Comparison of ENCODE assay signal across 1 cellular context in genomic region chr10:70381491-70382421, GRCh38.
TF ChIP-seq lines count a peak whose summit lies in the region.

No MANE protein-coding gene starts in this region.

TF ChIP-seq in HepG2, 621 proteins besides CTCF, POLR2A, EP300 and RAD21 (continued from another document):
- TF ChIP-seq ZNF556 (CRISPR knock-in tag; IDR thresholded peaks at IDR 0.05; ENCODE audit: borderline replicate concordance) = 0 out of 2 replicates have a peak, but pooled peaks have one; percentile 25
- no peak for TF ChIP-seq ZNF562 (CRISPR knock-in tag; IDR thresholded peaks at IDR 0.05; ENCODE audit: borderline replicate concordance)
- TF ChIP-seq, protein P1, sequence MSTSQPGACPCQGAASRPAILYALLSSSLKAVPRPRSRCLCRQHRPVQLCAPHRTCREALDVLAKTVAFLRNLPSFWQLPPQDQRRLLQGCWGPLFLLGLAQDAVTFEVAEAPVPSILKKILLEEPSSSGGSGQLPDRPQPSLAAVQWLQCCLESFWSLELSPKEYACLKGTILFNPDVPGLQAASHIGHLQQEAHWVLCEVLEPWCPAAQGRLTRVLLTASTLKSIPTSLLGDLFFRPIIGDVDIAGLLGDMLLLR (CRISPR knock-in tag; IDR thresholded peaks at IDR 0.05) = 0 out of 2 replicates have a peak, but pooled peaks have one; percentile 13
- TF ChIP-seq, protein P2, sequence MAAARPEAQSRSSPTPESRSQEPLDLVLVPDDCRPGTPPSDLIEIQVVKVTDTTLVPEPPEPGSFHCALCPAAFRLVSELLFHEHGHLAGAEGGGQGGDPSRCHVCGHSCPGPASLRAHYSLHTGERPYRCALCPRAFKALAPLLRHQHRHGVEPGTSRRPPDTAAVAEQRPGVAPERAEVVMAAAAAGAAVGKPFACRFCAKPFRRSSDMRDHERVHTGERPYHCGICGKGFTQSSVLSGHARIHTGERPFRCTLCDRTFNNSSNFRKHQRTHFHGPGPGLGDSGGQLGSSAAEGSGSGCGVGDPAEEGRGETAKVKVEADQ (CRISPR knock-in tag; IDR thresholded peaks at IDR 0.05; ENCODE audit: borderline replicate concordance) = peak; percentile 11; the same call in 1 of the 2 replicates
- TF ChIP-seq NFYC (CRISPR knock-in tag; IDR thresholded peaks at IDR 0.05) = peak; percentile 47; the same call in 1 of the 2 replicates
- TF ChIP-seq HIVEP1 (CRISPR knock-in tag; IDR thresholded peaks at IDR 0.05) = peak; percentile 46; the same call in 1 of the 2 replicates
- TF ChIP-seq YY1 (IDR thresholded peaks at IDR 0.05; ENCODE audit: insufficient read depth, insufficient replicate concordance, low read depth, low read length) = peak; percentile 20
- TF ChIP-seq, protein P3, sequence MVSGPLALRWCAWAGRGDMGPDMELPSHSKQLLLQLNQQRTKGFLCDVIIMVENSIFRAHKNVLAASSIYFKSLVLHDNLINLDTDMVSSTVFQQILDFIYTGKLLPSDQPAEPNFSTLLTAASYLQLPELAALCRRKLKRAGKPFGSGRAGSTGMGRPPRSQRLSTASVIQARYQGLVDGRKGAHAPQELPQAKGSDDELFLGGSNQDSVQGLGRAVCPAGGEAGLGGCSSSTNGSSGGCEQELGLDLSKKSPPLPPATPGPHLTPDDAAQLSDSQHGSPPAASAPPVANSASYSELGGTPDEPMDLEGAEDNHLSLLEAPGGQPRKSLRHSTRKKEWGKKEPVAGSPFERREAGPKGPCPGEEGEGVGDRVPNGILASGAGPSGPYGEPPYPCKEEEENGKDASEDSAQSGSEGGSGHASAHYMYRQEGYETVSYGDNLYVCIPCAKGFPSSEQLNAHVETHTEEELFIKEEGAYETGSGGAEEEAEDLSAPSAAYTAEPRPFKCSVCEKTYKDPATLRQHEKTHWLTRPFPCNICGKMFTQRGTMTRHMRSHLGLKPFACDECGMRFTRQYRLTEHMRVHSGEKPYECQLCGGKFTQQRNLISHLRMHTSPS (CRISPR knock-in tag; IDR thresholded peaks at IDR 0.05; ENCODE audit: low read depth) = peak; percentile 16; the same call in 1 of the 2 replicates
- TF ChIP-seq ZNF501 (CRISPR knock-in tag; IDR thresholded peaks at IDR 0.05) = no peak; the same call in 1 of the 2 replicates
- peak; percentile 49; the same call in 1 of the 2 replicates for TF ChIP-seq GABPB1 (CRISPR knock-in tag; IDR thresholded peaks at IDR 0.05)
- no peak for TF ChIP-seq ZNF430 (CRISPR knock-in tag; IDR thresholded peaks at IDR 0.05)
- TF ChIP-seq, protein P4, sequence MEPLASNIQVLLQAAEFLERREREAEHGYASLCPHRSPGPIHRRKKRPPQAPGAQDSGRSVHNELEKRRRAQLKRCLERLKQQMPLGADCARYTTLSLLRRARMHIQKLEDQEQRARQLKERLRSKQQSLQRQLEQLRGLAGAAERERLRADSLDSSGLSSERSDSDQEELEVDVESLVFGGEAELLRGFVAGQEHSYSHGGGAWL (CRISPR knock-in tag; IDR thresholded peaks at IDR 0.05) = 0 out of 2 replicates have a peak, but pooled peaks have one; percentile 31
- TF ChIP-seq ZGPAT (CRISPR knock-in tag; IDR thresholded peaks at IDR 0.05) = peak; percentile 35; the same call in 1 of the 2 replicates
- 0 out of 2 replicates have a peak, but pooled peaks have one; percentile 13 for TF ChIP-seq ZXDC (CRISPR knock-in tag; IDR thresholded peaks at IDR 0.05)
- TF ChIP-seq, protein P5, sequence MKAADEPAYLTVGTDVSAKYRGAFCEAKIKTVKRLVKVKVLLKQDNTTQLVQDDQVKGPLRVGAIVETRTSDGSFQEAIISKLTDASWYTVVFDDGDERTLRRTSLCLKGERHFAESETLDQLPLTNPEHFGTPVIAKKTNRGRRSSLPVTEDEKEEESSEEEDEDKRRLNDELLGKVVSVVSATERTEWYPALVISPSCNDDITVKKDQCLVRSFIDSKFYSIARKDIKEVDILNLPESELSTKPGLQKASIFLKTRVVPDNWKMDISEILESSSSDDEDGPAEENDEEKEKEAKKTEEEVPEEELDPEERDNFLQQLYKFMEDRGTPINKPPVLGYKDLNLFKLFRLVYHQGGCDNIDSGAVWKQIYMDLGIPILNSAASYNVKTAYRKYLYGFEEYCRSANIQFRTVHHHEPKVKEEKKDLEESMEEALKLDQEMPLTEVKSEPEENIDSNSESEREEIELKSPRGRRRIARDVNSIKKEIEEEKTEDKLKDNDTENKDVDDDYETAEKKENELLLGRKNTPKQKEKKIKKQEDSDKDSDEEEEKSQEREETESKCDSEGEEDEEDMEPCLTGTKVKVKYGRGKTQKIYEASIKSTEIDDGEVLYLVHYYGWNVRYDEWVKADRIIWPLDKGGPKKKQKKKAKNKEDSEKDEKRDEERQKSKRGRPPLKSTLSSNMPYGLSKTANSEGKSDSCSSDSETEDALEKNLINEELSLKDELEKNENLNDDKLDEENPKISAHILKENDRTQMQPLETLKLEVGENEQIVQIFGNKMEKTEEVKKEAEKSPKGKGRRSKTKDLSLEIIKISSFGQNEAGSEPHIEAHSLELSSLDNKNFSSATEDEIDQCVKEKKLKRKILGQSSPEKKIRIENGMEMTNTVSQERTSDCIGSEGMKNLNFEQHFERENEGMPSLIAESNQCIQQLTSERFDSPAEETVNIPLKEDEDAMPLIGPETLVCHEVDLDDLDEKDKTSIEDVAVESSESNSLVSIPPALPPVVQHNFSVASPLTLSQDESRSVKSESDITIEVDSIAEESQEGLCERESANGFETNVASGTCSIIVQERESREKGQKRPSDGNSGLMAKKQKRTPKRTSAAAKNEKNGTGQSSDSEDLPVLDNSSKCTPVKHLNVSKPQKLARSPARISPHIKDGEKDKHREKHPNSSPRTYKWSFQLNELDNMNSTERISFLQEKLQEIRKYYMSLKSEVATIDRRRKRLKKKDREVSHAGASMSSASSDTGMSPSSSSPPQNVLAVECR (CRISPR knock-in tag; IDR thresholded peaks at IDR 0.05; ENCODE audit: borderline replicate concordance) = peak; percentile 62; the same call in 1 of the 2 replicates
- TF ChIP-seq, protein P6, sequence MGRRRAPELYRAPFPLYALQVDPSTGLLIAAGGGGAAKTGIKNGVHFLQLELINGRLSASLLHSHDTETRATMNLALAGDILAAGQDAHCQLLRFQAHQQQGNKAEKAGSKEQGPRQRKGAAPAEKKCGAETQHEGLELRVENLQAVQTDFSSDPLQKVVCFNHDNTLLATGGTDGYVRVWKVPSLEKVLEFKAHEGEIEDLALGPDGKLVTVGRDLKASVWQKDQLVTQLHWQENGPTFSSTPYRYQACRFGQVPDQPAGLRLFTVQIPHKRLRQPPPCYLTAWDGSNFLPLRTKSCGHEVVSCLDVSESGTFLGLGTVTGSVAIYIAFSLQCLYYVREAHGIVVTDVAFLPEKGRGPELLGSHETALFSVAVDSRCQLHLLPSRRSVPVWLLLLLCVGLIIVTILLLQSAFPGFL (CRISPR knock-in tag; IDR thresholded peaks at IDR 0.05) = no peak
- peak; percentile 38; the same call in 1 of the 2 replicates for TF ChIP-seq NRL (CRISPR knock-in tag; IDR thresholded peaks at IDR 0.05; ENCODE audit: borderline replicate concordance)
- TF ChIP-seq, protein P7, sequence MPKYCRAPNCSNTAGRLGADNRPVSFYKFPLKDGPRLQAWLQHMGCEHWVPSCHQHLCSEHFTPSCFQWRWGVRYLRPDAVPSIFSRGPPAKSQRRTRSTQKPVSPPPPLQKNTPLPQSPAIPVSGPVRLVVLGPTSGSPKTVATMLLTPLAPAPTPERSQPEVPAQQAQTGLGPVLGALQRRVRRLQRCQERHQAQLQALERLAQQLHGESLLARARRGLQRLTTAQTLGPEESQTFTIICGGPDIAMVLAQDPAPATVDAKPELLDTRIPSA (CRISPR knock-in tag; IDR thresholded peaks at IDR 0.05; ENCODE audit: borderline replicate concordance) = no peak
- 0 out of 2 replicates have a peak, but pooled peaks have one; percentile 17 for TF ChIP-seq ZNF33B (CRISPR knock-in tag; IDR thresholded peaks at IDR 0.05)
- TF ChIP-seq ZNF260 (CRISPR knock-in tag; IDR thresholded peaks at IDR 0.05; ENCODE audit: borderline replicate concordance, low read depth) = 0 out of 2 replicates have a peak, but pooled peaks have one; percentile 51
- TF ChIP-seq ZNF383 (CRISPR knock-in tag; IDR thresholded peaks at IDR 0.05; ENCODE audit: borderline replicate concordance) = no peak
- TF ChIP-seq ETV5 (CRISPR knock-in tag; IDR thresholded peaks at IDR 0.05; ENCODE audit: borderline replicate concordance) = peak; percentile 28; the same call in 1 of the 2 replicates
- peak; percentile 56; the same call in 1 of the 2 replicates for TF ChIP-seq MAX (IDR thresholded peaks at IDR 0.05)
- 0 out of 2 replicates have a peak, but pooled peaks have one; percentile 31 for TF ChIP-seq ZNF329 (CRISPR knock-in tag; IDR thresholded peaks at IDR 0.05; ENCODE audit: low read depth)
- no peak for TF ChIP-seq TOPORS (CRISPR knock-in tag; IDR thresholded peaks at IDR 0.05)
- TF ChIP-seq ZNF782 (CRISPR knock-in tag; IDR thresholded peaks at IDR 0.05; ENCODE audit: borderline replicate concordance) = 0 out of 2 replicates have a peak, but pooled peaks have one; percentile 7
- peak; percentile 71; the same call in 1 of the 2 replicates for TF ChIP-seq ZNF224 (CRISPR knock-in tag; IDR thresholded peaks at IDR 0.05)
- TF ChIP-seq ZNF333 (CRISPR knock-in tag; IDR thresholded peaks at IDR 0.05; ENCODE audit: borderline replicate concordance) = peak; percentile 82; the same call in 1 of the 2 replicates
- peak; percentile 78 for TF ChIP-seq HNRNPL (IDR thresholded peaks at IDR 0.05; ENCODE audit: low read depth, low read length)
- no peak for TF ChIP-seq SMARCC2 (IDR thresholded peaks at IDR 0.05)
- TF ChIP-seq ZNF788 (CRISPR knock-in tag; IDR thresholded peaks at IDR 0.05; ENCODE audit: borderline replicate concordance) = peak; percentile 38; the same call in 1 of the 2 replicates
